In the genomic region with DNA sequence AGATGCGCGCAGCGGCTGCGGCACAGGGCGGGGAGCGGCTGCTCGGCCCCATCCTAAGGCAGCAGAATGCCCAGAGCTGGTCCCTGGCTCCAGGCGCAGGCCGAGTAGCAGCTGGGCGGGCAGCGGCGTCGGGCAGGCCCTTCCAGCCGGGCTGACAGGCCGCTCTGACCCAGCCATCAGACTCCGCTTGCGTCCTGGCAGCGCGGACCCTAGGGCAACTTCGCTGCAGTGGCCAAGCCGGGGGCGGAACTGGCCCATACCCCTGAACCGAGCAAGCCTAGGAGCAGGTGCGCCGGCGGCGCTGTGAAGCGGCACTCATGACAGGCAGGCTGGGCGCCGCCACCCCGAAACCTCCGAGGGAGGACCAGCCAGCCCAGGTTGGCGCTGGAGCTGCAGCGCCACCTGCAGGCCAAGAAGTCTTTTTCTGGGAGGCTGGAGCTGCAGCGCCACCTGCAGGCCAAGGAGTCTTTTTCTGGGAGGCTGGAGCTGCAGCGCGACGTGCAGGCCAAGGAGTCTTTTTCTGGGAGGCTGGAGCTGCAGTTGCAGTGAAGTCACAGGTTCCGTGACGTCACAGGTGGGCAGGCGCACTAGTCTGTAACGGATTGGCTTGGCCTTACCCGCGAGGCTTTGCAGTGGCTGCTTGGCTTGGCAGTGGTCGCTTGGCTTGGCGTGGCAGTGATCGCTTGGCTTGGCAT, we compare ENCODE assay signal across 8 cellular contexts.
DNase-seq lines count a peak whose midpoint lies in the region; ATAC-seq and TF ChIP-seq lines count a peak whose summit lies in the region.
"Not testable (repeated sequence)": the region's sequence is repeated elsewhere in the genome, so short reads cannot be mapped to it uniquely, and the experiment has no call there.

No MANE protein-coding gene starts in this region.

- ATAC-seq in HG03039 (IDR thresholded peaks at IDR 0.05; ENCODE audit: unreplicated experiment) (peak; percentile 87), sciatic nerve (peak; percentile 89)

- H3K4me1 Mint-ChIP-seq in chondrocyte (ENCODE audit: low read depth); immature natural killer cell: not testable (repeated sequence)

- TF ChIP-seq CTCF in GM12865 (IDR thresholded peaks at IDR 0.05; ENCODE audit: insufficient read depth, low read depth, low read length, missing control alignments) (peak; percentile 72), chondrocyte (IDR thresholded peaks at IDR 0.05) (peak; percentile 100), tibial artery (IDR thresholded peaks at IDR 0.05) (peak; percentile 70 to 89)

- DNase-seq in GM12865 (ENCODE audit: low read depth) = peak; percentile 77
- DNase-seq in OCI-M1 (lab: John Stamatoyannopoulos, UW) = peak; percentile 55
- peak; percentile 51 to 60 (median 54) for DNase-seq in activated CD8-positive, alpha-beta memory T cell treated with anti-CD3 and anti-CD28 coated beads for 48 hours (ENCODE audit: low read depth in 2 of 3, low spot score in 2 of 3)
- DNase-seq in chondrocyte (ENCODE audit: low spot score) = not testable (repeated sequence)
- DNase-seq in immature natural killer cell = peak; percentile 76 to 81 (median 78)
- DNase-seq in sciatic nerve (ENCODE audit: low spot score) = peak; percentile 84
- peak; percentile 52 to 90 for DNase-seq in tibial artery

- H3K36me3 ChIP-seq in tibial artery = not testable (repeated sequence)

- H3K9me3 Mint-ChIP-seq in chondrocyte (ENCODE audit: low read depth); immature natural killer cell: not testable (repeated sequence)

- H3K4me3 Mint-ChIP-seq in chondrocyte (ENCODE audit: unreplicated experiment) (peak overlapping the region; percentile 62), immature natural killer cell (peak overlapping the region in 4 of 5 donors; percentile 35 to 72 (median 42))

- not testable (repeated sequence) for H3K27me3 Mint-ChIP-seq in chondrocyte (ENCODE audit: low read depth); immature natural killer cell (ENCODE audit: low read depth in 3 of 3)

- H3K4me1 ChIP-seq in tibial artery = not testable (repeated sequence)

- H3K9me3 ChIP-seq in tibial artery = not testable (repeated sequence)

- H3K27me3 ChIP-seq in tibial artery = not testable (repeated sequence)

- peak overlapping the region; percentile 49 for H3K27ac Mint-ChIP-seq in chondrocyte (ENCODE audit: unreplicated experiment)
- not testable (repeated sequence) for H3K27ac Mint-ChIP-seq in immature natural killer cell

- intact Hi-C loops in sciatic nerve (cut with DNase I) = loop anchor here (10.0 kb wide), 1 partner anchor 326 kb away; no protein-coding TSS in a partner anchor
- intact Hi-C loops in tibial artery (cut with DNase I; ENCODE audit: low total_unique reads) = loop anchor here (2.0 kb wide), 2 partner anchors 94 to 198 kb away; no protein-coding TSS in a partner anchor

- H3K27ac ChIP-seq in tibial artery = peak overlapping the region; percentile 26 to 63

- H3K36me3 Mint-ChIP-seq in chondrocyte (ENCODE audit: low read depth); immature natural killer cell: not testable (repeated sequence)

- not testable (repeated sequence) for H3K4me3 ChIP-seq in GM12865 (ENCODE audit: low read depth, low read length)
- H3K4me3 ChIP-seq in tibial artery = peak overlapping the region; percentile 48 to 55
